ENCODE assay signal across 9 cellular contexts in genomic region chr9:108478871-108479332, GRCh38.
DNase-seq lines count a peak whose midpoint lies in the region; ATAC-seq and TF ChIP-seq lines count a peak whose summit lies in the region.
"Had no signal": no experiment of that assay in that cellular context is flagged by ENCODE, and none has a peak within 500 bp of the region (broad histone marks: within the 10 kb centered on the region; RNA-seq: fewer than 3 reads in every experiment).

No MANE protein-coding gene starts in this region.

- no peaks in the 10 kb centered on the region for H3K36me3 ChIP-seq in skeletal muscle tissue (ENCODE audit: control insufficient read depth in 3 of 3, insufficient read depth in 3 of 3, low read length in 3 of 3)
- H3K36me3 ChIP-seq: BLaER1 treated with 17β-estradiol and CSF1 and Interleukin-3, amounts not matched to agents 10 nM and 100 nM had no signal

- CTCF ChIA-PET in activated CD4-positive, alpha-beta T cell treated with anti-CD3 and anti-CD28 coated beads for 36 hours (lab: Charles Lee): no interaction called here

- POLR2A ChIA-PET in activated CD4-positive, alpha-beta T cell treated with anti-CD3 and anti-CD28 coated beads for 36 hours (lab: Charles Lee): no interaction called here

- H3K36me3 Mint-ChIP-seq in activated CD4-positive, alpha-beta T cell treated with anti-CD3 and anti-CD28 coated beads for 36 hours (ENCODE audit: low read depth): no peaks in the 10 kb centered on the region

- H3K4me3 Mint-ChIP-seq in activated CD4-positive, alpha-beta T cell treated with anti-CD3 and anti-CD28 coated beads for 36 hours: no peak overlapping the region

- H3K4me3 ChIP-seq in astrocyte of the cerebellum (ENCODE audit: low read depth, low read length) (no peak overlapping the region), skeletal muscle tissue (ENCODE audit: low read length in 3 of 3) (no peak overlapping the region)
- H3K4me3 ChIP-seq: BLaER1 treated with 17β-estradiol and CSF1 and Interleukin-3, amounts not matched to agents 10 nM and 100 nM had no signal

- no peak overlapping the region for H3K9ac ChIP-seq in skeletal muscle tissue (ENCODE audit: low read depth in 1 of 3, low read length in 3 of 3)

- H3K4me1 Mint-ChIP-seq in activated CD4-positive, alpha-beta T cell treated with anti-CD3 and anti-CD28 coated beads for 36 hours: peaks cover 5% of the 10 kb centered on the region

- intact Hi-C loops in activated CD4-positive, alpha-beta T cell treated with anti-CD3 and anti-CD28 coated beads for 36 hours (cut with DNase I, micrococcal nuclease): no loop called here

- in situ Hi-C loops in astrocyte of the cerebellum (cut with HindIII; ENCODE audit: low sequenced_read_pairs): no loop called here

- no peaks in the 10 kb centered on the region for H3K9me3 Mint-ChIP-seq in activated CD4-positive, alpha-beta T cell treated with anti-CD3 and anti-CD28 coated beads for 36 hours (ENCODE audit: low read depth)

- peaks cover 3% of the 10 kb centered on the region for H3K27me3 Mint-ChIP-seq in activated CD4-positive, alpha-beta T cell treated with anti-CD3 and anti-CD28 coated beads for 36 hours

- TF ChIP-seq CTCF in astrocyte of the cerebellum (IDR thresholded peaks at IDR 0.05; ENCODE audit: low read depth, low read length, missing control alignments): no peak

- H3K27ac ChIP-seq in skeletal muscle tissue (ENCODE audit: low read depth, low read length): peak overlapping the region; percentile 61

- H3K27me3 ChIP-seq in skeletal muscle tissue (ENCODE audit: control insufficient read depth in 3 of 3, insufficient read depth in 3 of 3, low read length in 3 of 3): no peaks in the 10 kb centered on the region

- DNase-seq in activated CD4-positive, alpha-beta T cell treated with anti-CD3 and anti-CD28 coated beads for 36 hours: no peak
- DNase-seq in activated CD4-positive, alpha-beta T cell treated with anti-CD3 and anti-CD28 coated beads, Interleukin-2, amount 50 U/mL, for 1 hour: no peak
- DNase-seq in astrocyte of the cerebellum (ENCODE audit: low read depth) (peak; percentile 43), NCI-H446 treated with DMSO at 0.1 percent for 48 hours (lab: John Stamatoyannopoulos, UW) (no peak), RPMI8226 (no peak)
- no peak for DNase-seq in activated effector memory CD4-positive, alpha-beta T cell treated with anti-CD3 and anti-CD28 coated beads, Interleukin-2, amount 50 U/mL, for 16 hours

- peaks cover 8 to 18% (median 14%) of the 10 kb centered on the region in 3 donors for H3K4me1 ChIP-seq in skeletal muscle tissue (ENCODE audit: control insufficient read depth in 3 of 3, insufficient read depth in 3 of 3, low read length in 3 of 3)

- H3K9me3 ChIP-seq in skeletal muscle tissue (ENCODE audit: control insufficient read depth in 3 of 3, low read length in 3 of 3): no peaks in the 10 kb centered on the region
- H3K9me3 ChIP-seq: BLaER1 treated with 17β-estradiol and CSF1 and Interleukin-3, amounts not matched to agents 10 nM and 100 nM had no signal

- no peak overlapping the region for H3K27ac Mint-ChIP-seq in activated CD4-positive, alpha-beta T cell treated with anti-CD3 and anti-CD28 coated beads for 36 hours

- ATAC-seq in activated CD4-positive, alpha-beta T cell treated with anti-CD3 and anti-CD28 coated beads for 36 hours: peak; percentile 58
- ATAC-seq in HG03095 (IDR thresholded peaks at IDR 0.05; ENCODE audit: unreplicated experiment): peak; percentile 77
